Comparison of ENCODE assay signal across 24 cellular contexts in the genomic region with DNA sequence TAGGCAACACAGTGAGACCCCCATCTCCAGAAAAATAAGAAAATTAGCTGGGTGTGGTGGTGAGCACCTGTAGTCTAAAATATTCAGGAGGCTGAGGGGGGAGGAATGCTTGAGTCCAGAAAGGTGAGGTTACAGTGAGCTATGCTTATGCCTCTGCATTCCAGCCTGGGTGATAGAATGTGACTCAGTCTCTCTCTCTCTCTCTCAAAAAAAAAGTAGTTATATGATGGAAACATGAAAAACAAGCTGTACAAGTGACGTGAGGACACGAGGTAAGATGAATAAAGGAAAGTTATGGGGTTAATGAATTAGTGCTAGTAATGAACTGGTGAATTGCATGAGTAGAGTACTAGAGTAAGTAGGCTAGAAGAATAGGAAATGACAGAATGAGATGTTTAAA.
"Had no signal": no experiment of that assay in that cellular context is flagged by ENCODE, and none has a peak within 500 bp of the region (broad histone marks: within the 10 kb centered on the region; RNA-seq: fewer than 3 reads in every experiment).

No MANE protein-coding gene starts in this region.

- H3K36me3 Mint-ChIP-seq: activated CD4-positive, alpha-beta memory T cell treated with anti-CD3 and anti-CD28 coated beads for 36 hours had no signal

- FAIRE-seq: kidney had no signal

- H3K4me3 ChIP-seq: cardiac muscle cell, lower lobe of right lung, ovary, psoas muscle, right atrium auricular region, spleen, tibial artery had no signal

- ATAC-seq: lower lobe of right lung; naive thymus-derived CD4-positive, alpha-beta T cell; psoas muscle; T-helper 17 cell had no signal

- H3K9me3 Mint-ChIP-seq: activated B cell treated with CpG ODN at 0.5 μM for 24 hours; activated CD4-positive, alpha-beta memory T cell treated with anti-CD3 and anti-CD28 coated beads for 36 hours had no signal

- H3K4me3 Mint-ChIP-seq: activated B cell treated with CpG ODN at 0.5 μM for 24 hours; activated CD4-positive, alpha-beta memory T cell treated with anti-CD3 and anti-CD28 coated beads for 36 hours; activated naive CD8-positive, alpha-beta T cell treated with anti-CD3 and anti-CD28 coated beads, Interleukin-2, amount 10 ng/mL, durations not matched to agents 7 days and 5 days; activated T-helper 1 cell treated with anti-CD3 and anti-CD28 coated beads, Interleukin-12 subunit alpha, Interleukin-12 subunit beta, Interleukin-2, Interleukin-4 antibody, amounts not matched to agents 30 ng/mL and 10 ng/mL and 1 ng/mL, durations not matched to agents 14 hours and 24 hours and 36 hours; naive thymus-derived CD4-positive, alpha-beta T cell; T-helper 17 cell had no signal

- DNase-seq: activated B cell treated with CpG ODN at 0.5 μM for 24 hours; activated CD4-positive, alpha-beta memory T cell treated with anti-CD3 and anti-CD28 coated beads for 36 hours; activated CD4-positive, alpha-beta T cell treated with anti-CD3 and anti-CD28 coated beads for 4 hours; activated gamma-delta T cell treated with Interleukin-2 at 50 U/mL for 16 hours; activated naive CD8-positive, alpha-beta T cell treated with anti-CD3 and anti-CD28 coated beads, Interleukin-2, amount 10 ng/mL, durations not matched to agents 7 days and 5 days; amygdala; cortex of kidney; erythroblast; foreskin melanocyte; kidney; lower lobe of right lung; naive thymus-derived CD4-positive, alpha-beta T cell; ovary; psoas muscle; spleen; stimulated activated CD4-positive, alpha-beta T cell treated with anti-CD3 and anti-CD28 coated beads, Interleukin-4, amount 100 ng/mL, for 1 hour; stimulated activated naive CD4-positive, alpha-beta T cell; substantia nigra; SW 1271; T-helper 17 cell; tibial artery had no signal

- H3K27ac ChIP-seq: cardiac muscle cell, lower lobe of right lung, ovary, psoas muscle, right atrium auricular region, tibial artery had no signal

- H3K4me1 Mint-ChIP-seq: activated B cell treated with CpG ODN at 0.5 μM for 24 hours had no signal

- H3K36me3 ChIP-seq: cardiac muscle cell, lower lobe of right lung, ovary, right atrium auricular region, spleen, tibial artery had no signal

- H3K27ac Mint-ChIP-seq: activated B cell treated with CpG ODN at 0.5 μM for 24 hours; activated CD4-positive, alpha-beta memory T cell treated with anti-CD3 and anti-CD28 coated beads for 36 hours; activated naive CD8-positive, alpha-beta T cell treated with anti-CD3 and anti-CD28 coated beads, Interleukin-2, amount 10 ng/mL, durations not matched to agents 7 days and 5 days; activated T-helper 1 cell treated with anti-CD3 and anti-CD28 coated beads, Interleukin-12 subunit alpha, Interleukin-12 subunit beta, Interleukin-2, Interleukin-4 antibody, amounts not matched to agents 30 ng/mL and 10 ng/mL and 1 ng/mL, durations not matched to agents 14 hours and 24 hours and 36 hours; T-helper 17 cell had no signal

- H3K27me3 Mint-ChIP-seq: activated B cell treated with CpG ODN at 0.5 μM for 24 hours; activated CD4-positive, alpha-beta memory T cell treated with anti-CD3 and anti-CD28 coated beads for 36 hours; activated naive CD8-positive, alpha-beta T cell treated with anti-CD3 and anti-CD28 coated beads, Interleukin-2, amount 10 ng/mL, durations not matched to agents 7 days and 5 days; naive thymus-derived CD4-positive, alpha-beta T cell had no signal

- H3K9me3 ChIP-seq: lower lobe of right lung, ovary, psoas muscle, right atrium auricular region, spleen, tibial artery had no signal

- H3K4me1 ChIP-seq: psoas muscle had no signal

- H3K27me3 ChIP-seq: cardiac muscle cell, ovary, right atrium auricular region, spleen, tibial artery had no signal
